In the genomic region with DNA sequence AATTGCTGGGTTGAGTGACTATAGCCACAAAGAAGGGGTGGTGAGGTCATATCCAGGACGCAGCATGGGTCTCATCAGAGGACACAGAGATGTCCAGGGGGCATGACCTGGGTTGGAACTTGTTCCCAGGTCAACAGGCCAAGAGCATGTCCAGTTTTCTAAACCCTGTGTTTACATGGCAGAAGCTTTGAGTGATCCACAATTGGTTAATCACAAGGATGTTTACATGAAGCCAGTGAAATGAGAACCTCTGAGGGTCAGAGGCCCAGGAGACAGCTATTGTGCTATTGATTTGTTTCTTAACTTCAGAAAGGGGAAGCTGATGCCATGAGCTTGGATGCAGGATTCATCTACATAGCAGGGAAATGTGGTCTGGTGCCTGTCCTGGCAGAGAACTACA, we compare ENCODE assay signal across 1 cellular context.
TF ChIP-seq lines count a peak whose summit lies in the region.

No MANE protein-coding gene starts in this region.

TF ChIP-seq in HepG2, 621 proteins besides CTCF, POLR2A, EP300 and RAD21 (continued from another document and continues in another):
- TF ChIP-seq, protein P1, sequence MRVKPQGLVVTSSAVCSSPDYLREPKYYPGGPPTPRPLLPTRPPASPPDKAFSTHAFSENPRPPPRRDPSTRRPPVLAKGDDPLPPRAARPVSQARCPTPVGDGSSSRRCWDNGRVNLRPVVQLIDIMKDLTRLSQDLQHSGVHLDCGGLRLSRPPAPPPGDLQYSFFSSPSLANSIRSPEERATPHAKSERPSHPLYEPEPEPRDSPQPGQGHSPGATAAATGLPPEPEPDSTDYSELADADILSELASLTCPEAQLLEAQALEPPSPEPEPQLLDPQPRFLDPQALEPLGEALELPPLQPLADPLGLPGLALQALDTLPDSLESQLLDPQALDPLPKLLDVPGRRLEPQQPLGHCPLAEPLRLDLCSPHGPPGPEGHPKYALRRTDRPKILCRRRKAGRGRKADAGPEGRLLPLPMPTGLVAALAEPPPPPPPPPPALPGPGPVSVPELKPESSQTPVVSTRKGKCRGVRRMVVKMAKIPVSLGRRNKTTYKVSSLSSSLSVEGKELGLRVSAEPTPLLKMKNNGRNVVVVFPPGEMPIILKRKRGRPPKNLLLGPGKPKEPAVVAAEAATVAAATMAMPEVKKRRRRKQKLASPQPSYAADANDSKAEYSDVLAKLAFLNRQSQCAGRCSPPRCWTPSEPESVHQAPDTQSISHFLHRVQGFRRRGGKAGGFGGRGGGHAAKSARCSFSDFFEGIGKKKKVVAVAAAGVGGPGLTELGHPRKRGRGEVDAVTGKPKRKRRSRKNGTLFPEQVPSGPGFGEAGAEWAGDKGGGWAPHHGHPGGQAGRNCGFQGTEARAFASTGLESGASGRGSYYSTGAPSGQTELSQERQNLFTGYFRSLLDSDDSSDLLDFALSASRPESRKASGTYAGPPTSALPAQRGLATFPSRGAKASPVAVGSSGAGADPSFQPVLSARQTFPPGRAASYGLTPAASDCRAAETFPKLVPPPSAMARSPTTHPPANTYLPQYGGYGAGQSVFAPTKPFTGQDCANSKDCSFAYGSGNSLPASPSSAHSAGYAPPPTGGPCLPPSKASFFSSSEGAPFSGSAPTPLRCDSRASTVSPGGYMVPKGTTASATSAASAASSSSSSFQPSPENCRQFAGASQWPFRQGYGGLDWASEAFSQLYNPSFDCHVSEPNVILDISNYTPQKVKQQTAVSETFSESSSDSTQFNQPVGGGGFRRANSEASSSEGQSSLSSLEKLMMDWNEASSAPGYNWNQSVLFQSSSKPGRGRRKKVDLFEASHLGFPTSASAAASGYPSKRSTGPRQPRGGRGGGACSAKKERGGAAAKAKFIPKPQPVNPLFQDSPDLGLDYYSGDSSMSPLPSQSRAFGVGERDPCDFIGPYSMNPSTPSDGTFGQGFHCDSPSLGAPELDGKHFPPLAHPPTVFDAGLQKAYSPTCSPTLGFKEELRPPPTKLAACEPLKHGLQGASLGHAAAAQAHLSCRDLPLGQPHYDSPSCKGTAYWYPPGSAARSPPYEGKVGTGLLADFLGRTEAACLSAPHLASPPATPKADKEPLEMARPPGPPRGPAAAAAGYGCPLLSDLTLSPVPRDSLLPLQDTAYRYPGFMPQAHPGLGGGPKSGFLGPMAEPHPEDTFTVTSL (CRISPR knock-in tag; IDR thresholded peaks at IDR 0.05; ENCODE audit: borderline replicate concordance): peak; percentile 92
- TF ChIP-seq RAD51 (IDR thresholded peaks at IDR 0.05; ENCODE audit: borderline replicate concordance): no peak
- TF ChIP-seq ZNF33A (CRISPR knock-in tag; IDR thresholded peaks at IDR 0.05; ENCODE audit: borderline replicate concordance): no peak
- TF ChIP-seq ZFP41 (CRISPR knock-in tag; IDR thresholded peaks at IDR 0.05; ENCODE audit: borderline replicate concordance): no peak
- TF ChIP-seq, protein P2, sequence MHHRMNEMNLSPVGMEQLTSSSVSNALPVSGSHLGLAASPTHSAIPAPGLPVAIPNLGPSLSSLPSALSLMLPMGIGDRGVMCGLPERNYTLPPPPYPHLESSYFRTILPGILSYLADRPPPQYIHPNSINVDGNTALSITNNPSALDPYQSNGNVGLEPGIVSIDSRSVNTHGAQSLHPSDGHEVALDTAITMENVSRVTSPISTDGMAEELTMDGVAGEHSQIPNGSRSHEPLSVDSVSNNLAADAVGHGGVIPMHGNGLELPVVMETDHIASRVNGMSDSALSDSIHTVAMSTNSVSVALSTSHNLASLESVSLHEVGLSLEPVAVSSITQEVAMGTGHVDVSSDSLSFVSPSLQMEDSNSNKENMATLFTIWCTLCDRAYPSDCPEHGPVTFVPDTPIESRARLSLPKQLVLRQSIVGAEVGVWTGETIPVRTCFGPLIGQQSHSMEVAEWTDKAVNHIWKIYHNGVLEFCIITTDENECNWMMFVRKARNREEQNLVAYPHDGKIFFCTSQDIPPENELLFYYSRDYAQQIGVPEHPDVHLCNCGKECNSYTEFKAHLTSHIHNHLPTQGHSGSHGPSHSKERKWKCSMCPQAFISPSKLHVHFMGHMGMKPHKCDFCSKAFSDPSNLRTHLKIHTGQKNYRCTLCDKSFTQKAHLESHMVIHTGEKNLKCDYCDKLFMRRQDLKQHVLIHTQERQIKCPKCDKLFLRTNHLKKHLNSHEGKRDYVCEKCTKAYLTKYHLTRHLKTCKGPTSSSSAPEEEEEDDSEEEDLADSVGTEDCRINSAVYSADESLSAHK (CRISPR knock-in tag; IDR thresholded peaks at IDR 0.05; ENCODE audit: borderline replicate concordance): no peak
- TF ChIP-seq, protein P3, sequence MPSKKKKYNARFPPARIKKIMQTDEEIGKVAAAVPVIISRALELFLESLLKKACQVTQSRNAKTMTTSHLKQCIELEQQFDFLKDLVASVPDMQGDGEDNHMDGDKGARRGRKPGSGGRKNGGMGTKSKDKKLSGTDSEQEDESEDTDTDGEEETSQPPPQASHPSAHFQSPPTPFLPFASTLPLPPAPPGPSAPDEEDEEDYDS (CRISPR knock-in tag; IDR thresholded peaks at IDR 0.05): no peak
- TF ChIP-seq SYNCRIP (IDR thresholded peaks at IDR 0.05; ENCODE audit: insufficient read depth, low read depth, low read length): no peak
- no peak for TF ChIP-seq CHD2 (IDR thresholded peaks at IDR 0.05; ENCODE audit: low read depth, low read length)
- TF ChIP-seq FOXJ3 (CRISPR knock-in tag; IDR thresholded peaks at IDR 0.05; ENCODE audit: borderline replicate concordance): peak; percentile 92
- TF ChIP-seq, protein P4, sequence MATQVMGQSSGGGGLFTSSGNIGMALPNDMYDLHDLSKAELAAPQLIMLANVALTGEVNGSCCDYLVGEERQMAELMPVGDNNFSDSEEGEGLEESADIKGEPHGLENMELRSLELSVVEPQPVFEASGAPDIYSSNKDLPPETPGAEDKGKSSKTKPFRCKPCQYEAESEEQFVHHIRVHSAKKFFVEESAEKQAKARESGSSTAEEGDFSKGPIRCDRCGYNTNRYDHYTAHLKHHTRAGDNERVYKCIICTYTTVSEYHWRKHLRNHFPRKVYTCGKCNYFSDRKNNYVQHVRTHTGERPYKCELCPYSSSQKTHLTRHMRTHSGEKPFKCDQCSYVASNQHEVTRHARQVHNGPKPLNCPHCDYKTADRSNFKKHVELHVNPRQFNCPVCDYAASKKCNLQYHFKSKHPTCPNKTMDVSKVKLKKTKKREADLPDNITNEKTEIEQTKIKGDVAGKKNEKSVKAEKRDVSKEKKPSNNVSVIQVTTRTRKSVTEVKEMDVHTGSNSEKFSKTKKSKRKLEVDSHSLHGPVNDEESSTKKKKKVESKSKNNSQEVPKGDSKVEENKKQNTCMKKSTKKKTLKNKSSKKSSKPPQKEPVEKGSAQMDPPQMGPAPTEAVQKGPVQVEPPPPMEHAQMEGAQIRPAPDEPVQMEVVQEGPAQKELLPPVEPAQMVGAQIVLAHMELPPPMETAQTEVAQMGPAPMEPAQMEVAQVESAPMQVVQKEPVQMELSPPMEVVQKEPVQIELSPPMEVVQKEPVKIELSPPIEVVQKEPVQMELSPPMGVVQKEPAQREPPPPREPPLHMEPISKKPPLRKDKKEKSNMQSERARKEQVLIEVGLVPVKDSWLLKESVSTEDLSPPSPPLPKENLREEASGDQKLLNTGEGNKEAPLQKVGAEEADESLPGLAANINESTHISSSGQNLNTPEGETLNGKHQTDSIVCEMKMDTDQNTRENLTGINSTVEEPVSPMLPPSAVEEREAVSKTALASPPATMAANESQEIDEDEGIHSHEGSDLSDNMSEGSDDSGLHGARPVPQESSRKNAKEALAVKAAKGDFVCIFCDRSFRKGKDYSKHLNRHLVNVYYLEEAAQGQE (IDR thresholded peaks at IDR 0.05; ENCODE audit: borderline replicate concordance in 1 of 2, low read depth in 1 of 2, low read length in 2 of 2): peak in 1 of 2 experiments; percentile 53; a peak in 1 of 4 replicates
- TF ChIP-seq DNMT1 (CRISPR knock-in tag; IDR thresholded peaks at IDR 0.05): no peak
- TF ChIP-seq, protein P5, sequence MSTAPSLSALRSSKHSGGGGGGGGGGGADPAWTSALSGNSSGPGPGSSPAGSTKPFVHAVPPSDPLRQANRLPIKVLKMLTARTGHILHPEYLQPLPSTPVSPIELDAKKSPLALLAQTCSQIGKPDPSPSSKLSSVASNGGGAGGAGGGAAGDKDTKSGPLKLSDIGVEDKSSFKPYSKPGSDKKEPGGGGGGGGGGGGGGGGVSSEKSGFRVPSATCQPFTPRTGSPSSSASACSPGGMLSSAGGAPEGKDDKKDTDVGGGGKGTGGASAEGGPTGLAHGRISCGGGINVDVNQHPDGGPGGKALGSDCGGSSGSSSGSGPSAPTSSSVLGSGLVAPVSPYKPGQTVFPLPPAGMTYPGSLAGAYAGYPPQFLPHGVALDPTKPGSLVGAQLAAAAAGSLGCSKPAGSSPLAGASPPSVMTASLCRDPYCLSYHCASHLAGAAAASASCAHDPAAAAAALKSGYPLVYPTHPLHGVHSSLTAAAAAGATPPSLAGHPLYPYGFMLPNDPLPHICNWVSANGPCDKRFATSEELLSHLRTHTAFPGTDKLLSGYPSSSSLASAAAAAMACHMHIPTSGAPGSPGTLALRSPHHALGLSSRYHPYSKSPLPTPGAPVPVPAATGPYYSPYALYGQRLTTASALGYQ (CRISPR knock-in tag; IDR thresholded peaks at IDR 0.05): peak; percentile 66
- TF ChIP-seq ZNF670 (CRISPR knock-in tag; IDR thresholded peaks at IDR 0.05; ENCODE audit: borderline replicate concordance): peak; percentile 76; the same call in 1 of the 2 replicates
- no peak for TF ChIP-seq KMT2B (CRISPR knock-in tag; IDR thresholded peaks at IDR 0.05)
- no peak for TF ChIP-seq IKZF4 (CRISPR knock-in tag; IDR thresholded peaks at IDR 0.05; ENCODE audit: borderline replicate concordance, low read depth, not compliant biosample characterization)
- TF ChIP-seq FOXK2 (IDR thresholded peaks at IDR 0.05): no peak
- TF ChIP-seq ZNF451 (CRISPR knock-in tag; IDR thresholded peaks at IDR 0.05): no peak
- no peak for TF ChIP-seq CHD4 (IDR thresholded peaks at IDR 0.05; ENCODE audit: borderline replicate concordance, low read length)
- no peak for TF ChIP-seq ZNF549 (CRISPR knock-in tag; IDR thresholded peaks at IDR 0.05)
- no peak for TF ChIP-seq ZNF274 (CRISPR knock-in tag; IDR thresholded peaks at IDR 0.05)
- TF ChIP-seq, protein P6, sequence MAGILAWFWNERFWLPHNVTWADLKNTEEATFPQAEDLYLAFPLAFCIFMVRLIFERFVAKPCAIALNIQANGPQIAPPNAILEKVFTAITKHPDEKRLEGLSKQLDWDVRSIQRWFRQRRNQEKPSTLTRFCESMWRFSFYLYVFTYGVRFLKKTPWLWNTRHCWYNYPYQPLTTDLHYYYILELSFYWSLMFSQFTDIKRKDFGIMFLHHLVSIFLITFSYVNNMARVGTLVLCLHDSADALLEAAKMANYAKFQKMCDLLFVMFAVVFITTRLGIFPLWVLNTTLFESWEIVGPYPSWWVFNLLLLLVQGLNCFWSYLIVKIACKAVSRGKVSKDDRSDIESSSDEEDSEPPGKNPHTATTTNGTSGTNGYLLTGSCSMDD (CRISPR knock-in tag; IDR thresholded peaks at IDR 0.05): no peak
- peak; percentile 72; the same call in 1 of the 2 replicates for TF ChIP-seq NFIC (IDR thresholded peaks at IDR 0.05; ENCODE audit: low read length)
- no peak for TF ChIP-seq ZNF230 (CRISPR knock-in tag; IDR thresholded peaks at IDR 0.05)
- no peak for TF ChIP-seq MTF2 (CRISPR knock-in tag; IDR thresholded peaks at IDR 0.05; ENCODE audit: borderline replicate concordance)
- no peak for TF ChIP-seq DMAP1 (CRISPR knock-in tag; IDR thresholded peaks at IDR 0.05)
- no peak for TF ChIP-seq PHF8 (CRISPR knock-in tag; IDR thresholded peaks at IDR 0.05)
- no peak for TF ChIP-seq ZNF589 (CRISPR knock-in tag; conservative IDR thresholded peaks at IDR 0.05)
- TF ChIP-seq NCOA5 (CRISPR knock-in tag; IDR thresholded peaks at IDR 0.05): no peak; the same call in 1 of the 2 replicates
- no peak for TF ChIP-seq WIZ (CRISPR knock-in tag; IDR thresholded peaks at IDR 0.05)
- peak; percentile 95 for TF ChIP-seq GATAD2A (CRISPR knock-in tag; IDR thresholded peaks at IDR 0.05)
- peak; percentile 66 for TF ChIP-seq PHF5A (CRISPR knock-in tag; IDR thresholded peaks at IDR 0.05; ENCODE audit: low read depth, unreplicated experiment)
- TF ChIP-seq RELA (CRISPR knock-in tag; IDR thresholded peaks at IDR 0.05): no peak
- no peak for TF ChIP-seq TAF15 (IDR thresholded peaks at IDR 0.05; ENCODE audit: low read depth, low read length, poor library complexity, severe bottlenecking)
- peak; percentile 89 for TF ChIP-seq MED1 (CRISPR knock-in tag; IDR thresholded peaks at IDR 0.05)
- TF ChIP-seq SUZ12 (IDR thresholded peaks at IDR 0.05; ENCODE audit: low read depth, low read length): no peak
- TF ChIP-seq ZNF788 (CRISPR knock-in tag; IDR thresholded peaks at IDR 0.05; ENCODE audit: borderline replicate concordance): no peak
- no peak for TF ChIP-seq RFX5 (IDR thresholded peaks at IDR 0.05; ENCODE audit: low read depth, low read length)
- TF ChIP-seq ZBTB3 (CRISPR knock-in tag; IDR thresholded peaks at IDR 0.05; ENCODE audit: borderline replicate concordance, low read depth): no peak
- TF ChIP-seq ZNF891 (CRISPR knock-in tag; IDR thresholded peaks at IDR 0.05): no peak
- TF ChIP-seq RARA (CRISPR knock-in tag; IDR thresholded peaks at IDR 0.05): peak; percentile 100
- TF ChIP-seq BORCS8-MEF2B (CRISPR knock-in tag; IDR thresholded peaks at IDR 0.05): no peak
- TF ChIP-seq, protein P7, sequence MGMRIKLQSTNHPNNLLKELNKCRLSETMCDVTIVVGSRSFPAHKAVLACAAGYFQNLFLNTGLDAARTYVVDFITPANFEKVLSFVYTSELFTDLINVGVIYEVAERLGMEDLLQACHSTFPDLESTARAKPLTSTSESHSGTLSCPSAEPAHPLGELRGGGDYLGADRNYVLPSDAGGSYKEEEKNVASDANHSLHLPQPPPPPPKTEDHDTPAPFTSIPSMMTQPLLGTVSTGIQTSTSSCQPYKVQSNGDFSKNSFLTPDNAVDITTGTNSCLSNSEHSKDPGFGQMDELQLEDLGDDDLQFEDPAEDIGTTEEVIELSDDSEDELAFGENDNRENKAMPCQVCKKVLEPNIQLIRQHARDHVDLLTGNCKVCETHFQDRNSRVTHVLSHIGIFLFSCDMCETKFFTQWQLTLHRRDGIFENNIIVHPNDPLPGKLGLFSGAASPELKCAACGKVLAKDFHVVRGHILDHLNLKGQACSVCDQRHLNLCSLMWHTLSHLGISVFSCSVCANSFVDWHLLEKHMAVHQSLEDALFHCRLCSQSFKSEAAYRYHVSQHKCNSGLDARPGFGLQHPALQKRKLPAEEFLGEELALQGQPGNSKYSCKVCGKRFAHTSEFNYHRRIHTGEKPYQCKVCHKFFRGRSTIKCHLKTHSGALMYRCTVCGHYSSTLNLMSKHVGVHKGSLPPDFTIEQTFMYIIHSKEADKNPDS (CRISPR knock-in tag; IDR thresholded peaks at IDR 0.05): no peak
- no peak for TF ChIP-seq ZNF598 (CRISPR knock-in tag; IDR thresholded peaks at IDR 0.05; ENCODE audit: borderline replicate concordance)
- no peak for TF ChIP-seq SIN3A (IDR thresholded peaks at IDR 0.05; ENCODE audit: borderline replicate concordance, low read depth, low read length)
- TF ChIP-seq ZNF772 (CRISPR knock-in tag; IDR thresholded peaks at IDR 0.05): no peak
- TF ChIP-seq KLF9 (CRISPR knock-in tag; IDR thresholded peaks at IDR 0.05; ENCODE audit: low read depth): no peak
- TF ChIP-seq, protein P8, sequence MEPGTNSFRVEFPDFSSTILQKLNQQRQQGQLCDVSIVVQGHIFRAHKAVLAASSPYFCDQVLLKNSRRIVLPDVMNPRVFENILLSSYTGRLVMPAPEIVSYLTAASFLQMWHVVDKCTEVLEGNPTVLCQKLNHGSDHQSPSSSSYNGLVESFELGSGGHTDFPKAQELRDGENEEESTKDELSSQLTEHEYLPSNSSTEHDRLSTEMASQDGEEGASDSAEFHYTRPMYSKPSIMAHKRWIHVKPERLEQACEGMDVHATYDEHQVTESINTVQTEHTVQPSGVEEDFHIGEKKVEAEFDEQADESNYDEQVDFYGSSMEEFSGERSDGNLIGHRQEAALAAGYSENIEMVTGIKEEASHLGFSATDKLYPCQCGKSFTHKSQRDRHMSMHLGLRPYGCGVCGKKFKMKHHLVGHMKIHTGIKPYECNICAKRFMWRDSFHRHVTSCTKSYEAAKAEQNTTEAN (CRISPR knock-in tag; conservative IDR thresholded peaks at IDR 0.05): 0 out of 2 replicates have a peak, but pooled peaks have one; percentile 34
- peak; percentile 69; the same call in 1 of the 2 replicates for TF ChIP-seq PITX1 (CRISPR knock-in tag; IDR thresholded peaks at IDR 0.05)
